ENCODE assay signal across 8 cellular contexts in the genomic region with DNA sequence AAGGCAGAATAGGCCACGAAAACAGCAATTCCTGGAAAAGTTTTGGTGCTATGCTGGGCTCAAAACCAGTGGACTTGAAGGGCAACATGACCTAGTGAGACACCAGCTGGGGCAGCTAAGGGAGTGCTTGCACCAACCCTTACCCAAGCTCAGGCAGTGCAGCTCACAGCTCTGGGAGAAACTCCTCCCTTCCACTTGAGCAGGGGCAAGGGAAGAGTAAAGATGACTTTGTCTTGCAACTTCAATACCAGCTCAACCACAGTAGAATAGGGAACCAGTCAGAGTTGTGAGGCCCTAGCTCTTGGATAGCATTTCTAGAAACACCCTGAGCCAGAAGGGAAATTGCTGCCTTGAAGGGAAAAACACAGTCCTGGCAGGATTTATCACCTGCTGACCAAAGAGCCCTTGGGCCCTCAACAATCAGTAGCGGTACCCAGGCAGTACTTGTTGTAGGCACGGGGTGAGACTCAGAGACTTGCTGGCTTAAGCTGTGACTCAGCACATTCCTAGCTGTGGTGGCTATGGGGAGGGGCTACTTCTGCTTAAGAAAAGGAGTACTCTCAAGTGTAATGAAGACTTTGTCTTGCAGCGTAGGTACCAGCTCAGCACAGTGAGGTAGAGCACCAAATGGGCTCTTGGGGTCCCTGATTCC. TPM values are rescaled to one million over a fixed set of nuclear protein-coding genes. Genes with fewer than 3 reads are reported as not detected.
DNase-seq lines count a peak whose midpoint lies in the region; ATAC-seq and TF ChIP-seq lines count a peak whose summit lies in the region.

No MANE protein-coding gene starts in this region.

- intact Hi-C loops in CD4-positive, alpha-beta memory T cell (cut with micrococcal nuclease): no loop called here
- intact Hi-C loops in psoas muscle (cut with DNase I): no loop called here

- no peak overlapping the region for H3K27ac Mint-ChIP-seq in CD4-positive, alpha-beta memory T cell

- H3K27me3 ChIP-seq in CD4-positive, alpha-beta memory T cell (ENCODE audit: insufficient read depth, low read length): no peaks in the 10 kb centered on the region
- no peaks in the 10 kb centered on the region for H3K27me3 ChIP-seq in psoas muscle (ENCODE audit: insufficient read depth in 3 of 3, low read length in 2 of 3)

- no peak overlapping the region for H3K27ac ChIP-seq in CD4-positive, alpha-beta memory T cell (ENCODE audit: low read depth, low read length)
- H3K27ac ChIP-seq in psoas muscle: no peak overlapping the region

- peak; percentile 60 for ATAC-seq in HG03442 (IDR thresholded peaks at IDR 0.05; ENCODE audit: unreplicated experiment)
- no peak for ATAC-seq in psoas muscle

- WGBS in psoas muscle, 3 donors: 57 to 69% (median 61%) methylated on average over 4 of the region's 4 CpGs

- peaks cover 0 to 13% of the 10 kb centered on the region in 2 donors for H3K36me3 Mint-ChIP-seq in CD4-positive, alpha-beta memory T cell

- H3K36me3 ChIP-seq in CD4-positive, alpha-beta memory T cell (ENCODE audit: insufficient read depth, low read length): no peaks in the 10 kb centered on the region
- no peaks in the 10 kb centered on the region for H3K36me3 ChIP-seq in psoas muscle (ENCODE audit: insufficient read depth in 1 of 2, low read depth in 1 of 2)

- H3K27me3 Mint-ChIP-seq in CD4-positive, alpha-beta memory T cell: peaks cover 2 to 10% of the 10 kb centered on the region in 2 donors

- peak; percentile 81 for DNase-seq in ACHN
- peak; percentile 75 for DNase-seq in UCSD-AML1 (lab: John Stamatoyannopoulos, UW; ENCODE audit: unreplicated experiment)
- DNase-seq in iPS-NIHi11 (ENCODE audit: low spot score): peak; percentile 75
- no peak for DNase-seq in NCI-H187 treated with DMSO at 0.1 percent for 48 hours (lab: John Stamatoyannopoulos, UW)
- no peak for DNase-seq in CD4-positive, alpha-beta memory T cell
- DNase-seq in psoas muscle: no peak
- no peak for DNase-seq in activated naive CD4-positive, alpha-beta T cell treated with Interleukin-2 at 50 U/mL for 16 hours

- TF ChIP-seq CTCF in psoas muscle (IDR thresholded peaks at IDR 0.05): no peak

- POLR2A ChIA-PET in CD4-positive, alpha-beta memory T cell (lab: Charles Lee; ENCODE audit: partially characterized antibody): no interaction called here

- CTCF ChIA-PET in CD4-positive, alpha-beta memory T cell (lab: Charles Lee; ENCODE audit: partially characterized antibody): no interaction called here

- H3K4me1 Mint-ChIP-seq in CD4-positive, alpha-beta memory T cell: peaks cover 0 to 8% (median 4%) of the 10 kb centered on the region in 4 donors

- no peak overlapping the region for H3K4me3 ChIP-seq in CD4-positive, alpha-beta memory T cell (ENCODE audit: low read length in 2 of 2)
- no peak overlapping the region for H3K4me3 ChIP-seq in psoas muscle

- no peak overlapping the region for H3K4me3 Mint-ChIP-seq in CD4-positive, alpha-beta memory T cell

- H3K4me1 ChIP-seq in CD4-positive, alpha-beta memory T cell (ENCODE audit: insufficient read depth, low read length): no peaks in the 10 kb centered on the region
- H3K4me1 ChIP-seq in psoas muscle: no peaks in the 10 kb centered on the region

- peaks cover 0 to 10% (median 4%) of the 10 kb centered on the region in 8 donors for H3K9me3 Mint-ChIP-seq in CD4-positive, alpha-beta memory T cell

- no peaks in the 10 kb centered on the region for H3K9me3 ChIP-seq in CD4-positive, alpha-beta memory T cell (ENCODE audit: control insufficient read depth in 1 of 2, low read length in 2 of 2)
- no peaks in the 10 kb centered on the region for H3K9me3 ChIP-seq in psoas muscle

- in situ Hi-C loops in ACHN (cut with HindIII; ENCODE audit: low pct_ligation_motif_present, low pct_unique_long_range_greater_than_20kb, low sequenced_read_pairs): no loop called here

RNA-seq across cellular contexts. Expression of gene ABCG2, which starts 19.7 kb away (rescaled TPM):
- total RNA-seq in CD4-positive, alpha-beta memory T cell: under 1 TPM; 0.44 to 0.61 TPM
- polyA plus RNA-seq in CD4-positive, alpha-beta memory T cell: 1 to 10 TPM in 1 of 2 donors, under 1 TPM in 1; 0.81 to 1.4 TPM
- total RNA-seq in psoas muscle: 1 to 10 TPM in 1 of 4 donors, under 1 TPM in 3; 0.19 to 1.8 (median 0.57) TPM
- polyA plus RNA-seq in psoas muscle: under 1 TPM; 0.09 to 0.10 (median 0.10) TPM

Comparison
In these comparisons a context has a peak if more than half of its experiments do, and no peak if none do; other contexts are left out.
1. DNase-seq: peak in ACHN (single experiment), UCSD-AML1 (single experiment) and iPS-NIHi11 (single experiment); none in NCI-H187 treated with DMSO at 0.1 percent for 48 hours (single experiment), CD4-positive, alpha-beta memory T cell (0 of 5), psoas muscle (0 of 2) and activated naive CD4-positive, alpha-beta T cell treated with Interleukin-2 at 50 U/mL for 16 hours (single experiment).